In genomic region chr5:136246632-136247031, GRCh38 we compare ENCODE assay signal across 25 cellular contexts. TPM values are rescaled to one million over a fixed set of nuclear protein-coding genes. Genes with fewer than 3 reads are reported as not detected.
"Had no signal": no experiment of that assay in that cellular context is flagged by ENCODE, and none has a peak within 500 bp of the region (broad histone marks: within the 10 kb centered on the region; RNA-seq: fewer than 3 reads in every experiment).

No MANE protein-coding gene starts in this region.

- H3K4me3 ChIP-seq: adrenal gland, MG63, SJSA1 had no signal

- H3K9me3 Mint-ChIP-seq: activated CD8-positive, alpha-beta T cell treated with anti-CD3 and anti-CD28 coated beads for 36 hours; activated naive CD8-positive, alpha-beta T cell treated with anti-CD3 and anti-CD28 coated beads, Interleukin-2, amount 10 ng/mL, durations not matched to agents 7 days and 5 days had no signal

- DNase-seq: activated CD4-positive, alpha-beta T cell treated with anti-CD3 and anti-CD28 coated beads for 4 hours; activated CD8-positive, alpha-beta memory T cell treated with anti-CD3 and anti-CD28 coated beads, Interleukin-2, amount 50 U/mL, for 48 hours; activated CD8-positive, alpha-beta T cell treated with anti-CD3 and anti-CD28 coated beads for 36 hours; activated naive CD4-positive, alpha-beta T cell treated with anti-CD3 and anti-CD28 coated beads, Interleukin-2, amount 50 U/mL, for 16 hours; activated naive CD8-positive, alpha-beta T cell treated with anti-CD3 and anti-CD28 coated beads, Interleukin-2, amount 10 ng/mL, durations not matched to agents 7 days and 5 days; activated T-cell treated with anti-CD3 and anti-CD28 coated beads, Interleukin-2, amount 50 U/mL, for 1 hour; adrenal gland; aorta; MG63; NCI-H1092; NCI-H1417; NCI-H1930; NCI-H2107; NCI-H510A; NCI-H526 treated with DMSO at 0.1 percent for 48 hours; NK-92 treated with Interleukin-12 subunit alpha and Interleukin-12 subunit beta, amount 100 ng/mL, for 24 hours; PC-3; SHP77; SW 1271 had no signal

- H3K27ac Mint-ChIP-seq: activated CD8-positive, alpha-beta T cell treated with anti-CD3 and anti-CD28 coated beads for 36 hours; activated naive CD8-positive, alpha-beta T cell treated with anti-CD3 and anti-CD28 coated beads, Interleukin-2, amount 10 ng/mL, durations not matched to agents 7 days and 5 days had no signal

- H3K36me3 Mint-ChIP-seq: activated naive CD8-positive, alpha-beta T cell treated with anti-CD3 and anti-CD28 coated beads, Interleukin-2, amount 10 ng/mL, durations not matched to agents 7 days and 5 days had no signal

- FAIRE-seq: colon had no signal

- H3K9me3 ChIP-seq: adrenal gland, MG63, SJSA1 had no signal

- H3K4me1 ChIP-seq: adrenal gland, SJSA1 had no signal

- H3K4me2 ChIP-seq: KMS-11 had no signal

- H3K4me3 Mint-ChIP-seq: activated CD8-positive, alpha-beta T cell treated with anti-CD3 and anti-CD28 coated beads for 36 hours; activated naive CD8-positive, alpha-beta T cell treated with anti-CD3 and anti-CD28 coated beads, Interleukin-2, amount 10 ng/mL, durations not matched to agents 7 days and 5 days had no signal

- H3K9ac ChIP-seq: KMS-11 had no signal

- ATAC-seq: activated CD4-positive, CD25-positive, alpha-beta regulatory T cell treated with anti-CD3 and anti-CD28 coated beads, Interleukin-2, amount 50 U/mL, for 24 hours; activated CD8-positive, alpha-beta T cell treated with anti-CD3 and anti-CD28 coated beads for 36 hours; PC-3; SK-N-SH treated with all-trans-retinoic acid at 6 μM for 48 hours had no signal

- H3K27ac ChIP-seq: adrenal gland, KMS-11, SJSA1 had no signal

- H3K36me3 ChIP-seq: adrenal gland, MG63, SJSA1 had no signal

RNA-seq across cellular contexts. Expression of gene SMIM32, which starts 53.7 kb away (rescaled TPM):
- total RNA-seq: activated CD8-positive, alpha-beta T cell treated with anti-CD3 and anti-CD28 coated beads for 36 hours; activated naive CD8-positive, alpha-beta T cell treated with anti-CD3 and anti-CD28 coated beads, Interleukin-2, amount 10 ng/mL, durations not matched to agents 7 days and 5 days; adrenal gland; PC-3; SJSA1; T-helper 1 cell treated with Interleukin-12 subunit alpha and Interleukin-12 subunit beta and Interleukin-4 antibody, amounts not matched to agents 30 ng/mL and 1 ng/mL, for 36 hours had no signal
- polyA plus RNA-seq: adrenal gland had no signal
